In the genomic region with DNA sequence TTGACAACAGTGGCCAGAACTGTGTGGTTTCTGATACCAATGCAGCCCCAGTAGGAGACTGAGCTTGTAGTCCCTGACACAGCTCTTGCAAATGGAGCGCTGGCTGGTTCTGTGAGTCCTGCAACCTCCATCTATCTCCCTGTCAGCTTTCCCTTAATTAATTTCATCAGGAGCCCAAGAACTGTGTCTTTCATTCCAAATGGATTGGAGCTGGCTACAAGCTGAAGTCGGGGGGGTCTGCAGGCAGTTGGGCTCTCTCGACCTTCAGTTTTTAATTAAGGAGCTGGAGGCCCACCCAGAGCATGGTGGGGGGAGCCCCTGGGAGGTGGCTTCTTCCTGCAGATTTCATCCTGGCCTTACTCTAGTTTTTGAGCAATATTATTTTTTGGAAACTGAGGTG, we compare ENCODE assay signal across 18 cellular contexts.
DNase-seq lines count a peak whose midpoint lies in the region; ATAC-seq and TF ChIP-seq lines count a peak whose summit lies in the region.
"Had no signal": no experiment of that assay in that cellular context is flagged by ENCODE, and none has a peak within 500 bp of the region (broad histone marks: within the 10 kb centered on the region; RNA-seq: fewer than 3 reads in every experiment).

No MANE protein-coding gene starts in this region.

- H3K4me3 ChIP-seq in heart right ventricle (no peak overlapping the region), neural cell (ENCODE audit: low read length) (no peak overlapping the region), tibial nerve (no peak overlapping the region)
- H3K4me3 ChIP-seq: GM12878 had no signal

- peak; percentile 20 for DNase-seq in Right ventricle myocardium inferior (ENCODE audit: missing footprints)
- DNase-seq in heart right ventricle, result no peak
- no peak for DNase-seq in tibial nerve (ENCODE audit: low spot score in 2 of 2)
- no peak for DNase-seq in activated T-helper 2 cell treated with anti-CD3 and anti-CD28 coated beads, Interferon-gamma antibody, Interleukin-2, Interleukin-4, amounts not matched to agents 10 μg/mL and 5 μg/mL and 100 μg/mL, durations not matched to agents 14 hours and 24 hours and 36 hours (ENCODE audit: low spot score)
- DNase-seq in GM13976 (ENCODE audit: low spot score), result no peak
- DNase-seq in glomerular visceral epithelial cell (ENCODE audit: extremely low spot score), result no peak
- DNase-seq: GDM1, HFFc6, KBM-7, MV-4-11, NCI-H187 treated with DMSO at 0.1 percent for 48 hours, NCI-H446, NCI-H69, OCI-M1, RPMI8226 had no signal

- H3K36me3 ChIP-seq in heart right ventricle (peaks cover 0 to 31% (median 0%) of the 10 kb centered on the region in 9 donors), neural cell (ENCODE audit: insufficient read depth, low read length) (no peaks in the 10 kb centered on the region), tibial nerve (peaks cover 0 to 10% (median 0%) of the 10 kb centered on the region in 3 donors)

- H4K20me1 ChIP-seq in neural cell (ENCODE audit: insufficient read depth), result no peaks in the 10 kb centered on the region

- no peaks in the 10 kb centered on the region for H3K9me2 ChIP-seq in neural cell (ENCODE audit: insufficient read depth, low read length)

- peaks cover 0 to 7% (median 0%) of the 10 kb centered on the region in 5 experiments for H3K9me3 Mint-ChIP-seq in brain
- peaks cover 7% of the 10 kb centered on the region for H3K9me3 Mint-ChIP-seq in activated T-helper 2 cell treated with anti-CD3 and anti-CD28 coated beads, Interferon-gamma antibody, Interleukin-2, Interleukin-4, amounts not matched to agents 10 μg/mL and 5 μg/mL and 100 μg/mL, durations not matched to agents 14 hours and 24 hours and 36 hours

- 74 to 75% methylated on average over 3 of the region's 3 CpGs for WGBS in heart right ventricle, 2 donors
- WGBS in tibial nerve, 2 donors, result 59 to 62% methylated on average over 3 of the region's 3 CpGs

- no peaks in the 10 kb centered on the region for H3K36me3 Mint-ChIP-seq in brain
- H3K36me3 Mint-ChIP-seq in activated T-helper 2 cell treated with anti-CD3 and anti-CD28 coated beads, Interferon-gamma antibody, Interleukin-2, Interleukin-4, amounts not matched to agents 10 μg/mL and 5 μg/mL and 100 μg/mL, durations not matched to agents 14 hours and 24 hours and 36 hours (ENCODE audit: low read depth), result no peaks in the 10 kb centered on the region

- H3K27me3 Mint-ChIP-seq in brain, result peaks cover 2% of the 10 kb centered on the region
- H3K27me3 Mint-ChIP-seq in activated T-helper 2 cell treated with anti-CD3 and anti-CD28 coated beads, Interferon-gamma antibody, Interleukin-2, Interleukin-4, amounts not matched to agents 10 μg/mL and 5 μg/mL and 100 μg/mL, durations not matched to agents 14 hours and 24 hours and 36 hours (ENCODE audit: low read depth), result no peaks in the 10 kb centered on the region

- no peak for TF ChIP-seq POLR2A in tibial nerve (IDR thresholded peaks at IDR 0.05)

- H3K9me3 ChIP-seq in heart right ventricle (no peaks in the 10 kb centered on the region), neural cell (ENCODE audit: low read length) (no peaks in the 10 kb centered on the region), tibial nerve (no peaks in the 10 kb centered on the region)

- intact Hi-C loops in Right ventricle myocardium inferior (cut with DNase I) (no loop called here), heart right ventricle (cut with DNase I) (loop anchor here in 1 of 10 donors (10.0 kb wide), 1 partner anchor 720 kb away; no protein-coding TSS in a partner anchor)
- intact Hi-C loops in activated T-helper 2 cell treated with anti-CD3 and anti-CD28 coated beads, Interferon-gamma antibody, Interleukin-2, Interleukin-4, amounts not matched to agents 10 μg/mL and 5 μg/mL and 100 μg/mL, durations not matched to agents 14 hours and 24 hours and 36 hours (cut with micrococcal nuclease), result no loop called here

- peak overlapping the region; percentile 22 for H3K9ac ChIP-seq in neural cell (ENCODE audit: low read length)

- no peak overlapping the region for H3K4me2 ChIP-seq in neural cell (ENCODE audit: low read length)

- H3K27me3 ChIP-seq in heart right ventricle (no peaks in the 10 kb centered on the region), neural cell (ENCODE audit: insufficient read depth, low read depth, low read length) (no peaks in the 10 kb centered on the region), tibial nerve (no peaks in the 10 kb centered on the region)

- in situ Hi-C loops in GM13976 (cut with MboI; ENCODE audit: low sequenced_read_pairs, unreplicated experiment), result no loop called here

- TF ChIP-seq EP300 in neural cell (conservative IDR thresholded peaks at IDR 0.05; ENCODE audit: poor library complexity, severe bottlenecking), result no peak
- TF ChIP-seq EP300 in tibial nerve (IDR thresholded peaks at IDR 0.05), result no peak

- peaks cover 0 to 18% (median 6%) of the 10 kb centered on the region in 9 donors for H3K4me1 ChIP-seq in heart right ventricle
- H3K4me1 ChIP-seq in tibial nerve, result peaks cover 0 to 60% (median 25%) of the 10 kb centered on the region in 4 donors

- no peaks in the 10 kb centered on the region for H3F3A ChIP-seq in neural cell (ENCODE audit: insufficient read depth, low read length, poor library complexity, severe bottlenecking)

- H3K79me2 ChIP-seq in neural cell (replicated peaks; ENCODE audit: insufficient read depth, low read length), result no peaks in the 10 kb centered on the region

- peak overlapping the region in 3 of 5 experiments; percentile 35 to 56 (median 45) for H3K4me3 Mint-ChIP-seq in brain
- no peak overlapping the region for H3K4me3 Mint-ChIP-seq in activated T-helper 2 cell treated with anti-CD3 and anti-CD28 coated beads, Interferon-gamma antibody, Interleukin-2, Interleukin-4, amounts not matched to agents 10 μg/mL and 5 μg/mL and 100 μg/mL, durations not matched to agents 14 hours and 24 hours and 36 hours (ENCODE audit: low read depth)
- H3K4me3 Mint-ChIP-seq: HFFc6 had no signal

- H3K27ac Mint-ChIP-seq in brain, result peak overlapping the region; percentile 72 to 90 (median 86)
- no peak overlapping the region for H3K27ac Mint-ChIP-seq in activated T-helper 2 cell treated with anti-CD3 and anti-CD28 coated beads, Interferon-gamma antibody, Interleukin-2, Interleukin-4, amounts not matched to agents 10 μg/mL and 5 μg/mL and 100 μg/mL, durations not matched to agents 14 hours and 24 hours and 36 hours
- H3K27ac Mint-ChIP-seq: HFFc6 had no signal

- peaks cover 62% of the 10 kb centered on the region for H3K4me1 Mint-ChIP-seq in brain
- peaks cover 6% of the 10 kb centered on the region for H3K4me1 Mint-ChIP-seq in activated T-helper 2 cell treated with anti-CD3 and anti-CD28 coated beads, Interferon-gamma antibody, Interleukin-2, Interleukin-4, amounts not matched to agents 10 μg/mL and 5 μg/mL and 100 μg/mL, durations not matched to agents 14 hours and 24 hours and 36 hours (ENCODE audit: low read depth)

- ATAC-seq in Right ventricle myocardium inferior, result no peak
- ATAC-seq in heart right ventricle, result no peak

- no peak overlapping the region for H2AFZ ChIP-seq in neural cell (ENCODE audit: low read depth, low read length)

- TF ChIP-seq CTCF in heart right ventricle (IDR thresholded peaks at IDR 0.05), result no peak
- TF ChIP-seq CTCF in brain (conservative IDR thresholded peaks at IDR 0.05), result no peak
- TF ChIP-seq CTCF in neural cell (IDR thresholded peaks at IDR 0.05; ENCODE audit: poor library complexity, severe bottlenecking), result no peak
- TF ChIP-seq CTCF in tibial nerve (IDR thresholded peaks at IDR 0.05), result no peak
- TF ChIP-seq CTCF in GM13976 (IDR thresholded peaks at IDR 0.05; ENCODE audit: borderline replicate concordance, control extremely low read depth, extremely low read depth, insufficient read depth, missing control alignments), result no peak

- no peak for TF ChIP-seq RAD21 in neural cell (conservative IDR thresholded peaks at IDR 0.05)

- H3K27ac ChIP-seq in heart right ventricle (no peak overlapping the region), neural cell (ENCODE audit: low read length) (peak overlapping the region; percentile 37), tibial nerve (peak overlapping the region in 3 of 4 donors; percentile 17 to 76 (median 75))

TF ChIP-seq in neural cell, 6 proteins besides CTCF, POLR2A, EP300 and RAD21:
- no peak for TF ChIP-seq POLR2AphosphoS5 (IDR thresholded peaks at IDR 0.05)
- no peak for TF ChIP-seq MXI1 (conservative IDR thresholded peaks at IDR 0.05; ENCODE audit: poor library complexity, severe bottlenecking)
- TF ChIP-seq TAF1 (IDR thresholded peaks at IDR 0.05; ENCODE audit: low read depth), result no peak
- no peak for TF ChIP-seq EZH2 (IDR thresholded peaks at IDR 0.05; ENCODE audit: borderline replicate concordance, insufficient read depth, low read length, poor library complexity, severe bottlenecking)
- no peak for TF ChIP-seq REST (IDR thresholded peaks at IDR 0.05; ENCODE audit: borderline replicate concordance)
- TF ChIP-seq SMC3 (conservative IDR thresholded peaks at IDR 0.05; ENCODE audit: poor library complexity), result no peak

Comparison
In these comparisons a context has a peak if more than half of its experiments do, and no peak if none do; other contexts are left out.
1. H3K27ac ChIP-seq: peak in neural cell (single experiment) and tibial nerve (3 of 4); none in heart right ventricle (0 of 10).